10 cellular contexts compared by ENCODE assay signal in the genomic region with DNA sequence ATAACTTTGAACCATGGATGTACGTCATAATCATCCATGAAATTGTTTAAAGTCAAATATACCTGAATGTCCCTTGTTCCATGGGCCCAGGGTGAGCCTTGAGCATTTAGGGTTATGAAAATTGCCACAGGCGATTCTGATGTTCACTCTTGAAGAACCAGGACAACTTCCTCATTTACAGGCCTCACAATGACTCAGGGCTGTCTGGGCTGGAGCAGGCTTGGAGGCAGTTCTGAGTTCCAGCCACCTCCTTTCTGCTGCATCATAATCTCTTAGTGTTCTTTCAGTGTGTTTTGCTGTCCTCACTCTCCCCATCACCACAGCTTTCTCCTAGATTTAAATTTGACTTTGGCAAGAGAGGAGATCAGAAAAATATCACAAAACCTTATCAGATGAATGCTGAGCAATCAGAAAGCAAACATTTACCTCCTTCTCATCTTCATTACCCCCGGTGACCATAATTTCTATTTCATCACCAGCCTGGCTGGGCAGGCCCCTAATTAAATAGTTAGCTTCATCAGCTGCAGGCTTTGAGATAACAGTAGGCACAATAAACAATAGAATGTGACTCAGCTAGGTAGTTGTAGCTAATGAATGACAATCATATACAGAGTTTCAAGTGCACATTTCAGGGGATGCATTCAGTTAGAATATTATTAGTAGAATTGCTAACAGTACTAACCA.
A peak's percentile ranks its signal among the peaks of the same experiment; 100 is the strongest.
DNase-seq lines count a peak whose midpoint lies in the region; ATAC-seq and TF ChIP-seq lines count a peak whose summit lies in the region.
"Had no signal": no experiment of that assay in that cellular context is flagged by ENCODE, and none has a peak within 500 bp of the region (broad histone marks: within the 10 kb centered on the region; RNA-seq: fewer than 3 reads in every experiment).

No MANE protein-coding gene starts in this region.

- H3K79me2 ChIP-seq in PC-3 (ENCODE audit: low read length), result no peaks in the 10 kb centered on the region

- H3F3A ChIP-seq in PC-3 (ENCODE audit: low read length, unreplicated experiment), result no peaks in the 10 kb centered on the region

- H3K4me3 ChIP-seq in colonic mucosa (no peak overlapping the region), BE2C (ENCODE audit: low read depth, low read length) (no peak overlapping the region), PC-3 (ENCODE audit: low read length) (no peak overlapping the region)

- no peak overlapping the region for H2AFZ ChIP-seq in PC-3 (ENCODE audit: low read length)

- in situ Hi-C loops in GM13976 (cut with MboI; ENCODE audit: low sequenced_read_pairs, unreplicated experiment), result no loop called here

- H3K4me2 ChIP-seq in PC-3 (ENCODE audit: low read length), result no peak overlapping the region
- H3K4me2 ChIP-seq: KMS-11 had no signal

- H3K27ac ChIP-seq in colonic mucosa, result no peak overlapping the region
- no peak overlapping the region for H3K27ac ChIP-seq in PC-3 (ENCODE audit: low read length)
- H3K27ac ChIP-seq: KMS-11 had no signal

- intact Hi-C loops in colonic mucosa (cut with DNase I), result no loop called here
- intact Hi-C loops in PC-3 (cut with micrococcal nuclease), result no loop called here

- POLR2A ChIA-PET in PC-3 (lab: Charles Lee; ENCODE audit: unreplicated experiment), result no interaction called here

- H3K27me3 ChIP-seq in colonic mucosa (no peaks in the 10 kb centered on the region), BE2C (no peaks in the 10 kb centered on the region), PC-3 (ENCODE audit: low read length) (no peaks in the 10 kb centered on the region)

- CTCF ChIA-PET in PC-3 (lab: Charles Lee), result no interaction called here

- TF ChIP-seq CTCF in GM13976 (IDR thresholded peaks at IDR 0.05; ENCODE audit: borderline replicate concordance, control extremely low read depth, extremely low read depth, insufficient read depth, missing control alignments) (no peak), colonic mucosa (IDR thresholded peaks at IDR 0.05) (no peak), BE2C (IDR thresholded peaks at IDR 0.05; ENCODE audit: low read depth, low read length) (no peak), PC-3 (conservative IDR thresholded peaks at IDR 0.05; ENCODE audit: low read depth, low read length) (no peak)

- H3K9me2 ChIP-seq in PC-3 (replicated peaks; ENCODE audit: low read length), result no peaks in the 10 kb centered on the region

- BruUV-seq in PC-3 (replicated peaks; lab: Mats Ljungman, UMichigan), result no TSS peak

- peak; percentile 79 for ATAC-seq in GM21447 (IDR thresholded peaks at IDR 0.05; ENCODE audit: unreplicated experiment)
- peak; percentile 89 for ATAC-seq in HG03342 (IDR thresholded peaks at IDR 0.05; ENCODE audit: unreplicated experiment)
- ATAC-seq in left lobe of liver, result no peak
- ATAC-seq in PC-3, result no peak

- H3K36me3 ChIP-seq in colonic mucosa, result no peaks in the 10 kb centered on the region
- no peaks in the 10 kb centered on the region for H3K36me3 ChIP-seq in BE2C
- no peaks in the 10 kb centered on the region for H3K36me3 ChIP-seq in PC-3 (ENCODE audit: low read depth, low read length)

- H4K20me1 ChIP-seq in PC-3 (ENCODE audit: low read length), result no peaks in the 10 kb centered on the region

- H3K4me1 ChIP-seq in colonic mucosa, result no peaks in the 10 kb centered on the region
- no peaks in the 10 kb centered on the region for H3K4me1 ChIP-seq in BE2C
- no peaks in the 10 kb centered on the region for H3K4me1 ChIP-seq in PC-3 (ENCODE audit: insufficient read depth, low read length)

- H3K9me3 ChIP-seq in colonic mucosa (no peaks in the 10 kb centered on the region), BE2C (no peaks in the 10 kb centered on the region), PC-3 (ENCODE audit: low read length) (no peaks in the 10 kb centered on the region)

- H3K9ac ChIP-seq in colonic mucosa (ENCODE audit: low read depth in 2 of 2, low read length in 2 of 2) (no peak overlapping the region), PC-3 (ENCODE audit: low read length) (no peak overlapping the region)
- H3K9ac ChIP-seq: KMS-11 had no signal

- peak; percentile 41 for DNase-seq in GM13976 (ENCODE audit: low spot score)
- DNase-seq in colonic mucosa, result peak; percentile 20
- no peak for DNase-seq in NCI-H187 (lab: John Stamatoyannopoulos, UW)
- no peak for DNase-seq in left lobe of liver (ENCODE audit: low spot score)
- no peak for DNase-seq in BE2C
- DNase-seq in PC-3, result no peak
- DNase-seq: DND-41 had no signal

Comparison
In these comparisons a context has a peak if more than half of its experiments do, and no peak if none do; other contexts are left out.
1. DNase-seq: peak in GM13976 (single experiment) and colonic mucosa (single experiment); none in NCI-H187 (0 of 2), left lobe of liver (single experiment), BE2C (single experiment) and PC-3 (single experiment).
2. ATAC-seq: peak in GM21447 (single experiment) and HG03342 (single experiment); none in left lobe of liver (single experiment) and PC-3 (single experiment).